8 cellular contexts compared by ENCODE assay signal in genomic region chr19:3275068-3275582, GRCh38. TPM values are rescaled to one million over a fixed set of nuclear protein-coding genes. Genes with fewer than 3 reads are reported as not detected.
DNase-seq lines count a peak whose midpoint lies in the region; ATAC-seq lines count a peak whose summit lies in the region.

No MANE protein-coding gene starts in this region.

- H3K9me3 Mint-ChIP-seq in activated T-helper 2 cell treated with anti-CD3 and anti-CD28 coated beads, Interferon-gamma antibody, Interleukin-2, Interleukin-4, amounts not matched to agents 10 μg/mL and 5 μg/mL and 100 μg/mL, durations not matched to agents 14 hours and 24 hours and 36 hours = peaks cover 6% of the 10 kb centered on the region

- H3K4me3 Mint-ChIP-seq in activated T-helper 2 cell treated with anti-CD3 and anti-CD28 coated beads, Interferon-gamma antibody, Interleukin-2, Interleukin-4, amounts not matched to agents 10 μg/mL and 5 μg/mL and 100 μg/mL, durations not matched to agents 14 hours and 24 hours and 36 hours (ENCODE audit: low read depth) = peak overlapping the region; percentile 79

- peak; percentile 30 for DNase-seq in activated CD8-positive, alpha-beta memory T cell treated with anti-CD3 and anti-CD28 coated beads, Interleukin-2, amount 50 U/mL, for 1 hour (ENCODE audit: extremely low read depth)
- DNase-seq in activated CD8-positive, alpha-beta memory T cell treated with anti-CD3 and anti-CD28 coated beads, Interleukin-2, amount 50 U/mL, for 48 hours = no peak
- DNase-seq in NCI-H146 treated with DMSO at 0.1 percent for 48 hours (lab: John Stamatoyannopoulos, UW; ENCODE audit: unreplicated experiment) (peak; percentile 24), iPS DF 4.7 (ENCODE audit: extremely low read depth, low spot score) (peak; percentile 49)
- DNase-seq in activated T-helper 2 cell treated with anti-CD3 and anti-CD28 coated beads, Interferon-gamma antibody, Interleukin-2, Interleukin-4, amounts not matched to agents 10 μg/mL and 5 μg/mL and 100 μg/mL, durations not matched to agents 14 hours and 24 hours and 36 hours (ENCODE audit: low spot score) = peak; percentile 11
- DNase-seq in stimulated activated CD8-positive, alpha-beta memory T cell treated with anti-CD3 and anti-CD28 coated beads, Interleukin-4, amount 100 ng/mL, for 24 hours (ENCODE audit: low read depth) = peak; percentile 24
- DNase-seq in NK-92 treated with Interleukin-12 subunit alpha and Interleukin-12 subunit beta, amount 100 ng/mL, for 24 hours (lab: John Stamatoyannopoulos, UW) = no peak

- peak overlapping the region; percentile 39 for H3K27ac Mint-ChIP-seq in activated T-helper 2 cell treated with anti-CD3 and anti-CD28 coated beads, Interferon-gamma antibody, Interleukin-2, Interleukin-4, amounts not matched to agents 10 μg/mL and 5 μg/mL and 100 μg/mL, durations not matched to agents 14 hours and 24 hours and 36 hours

- H3K36me3 Mint-ChIP-seq in activated T-helper 2 cell treated with anti-CD3 and anti-CD28 coated beads, Interferon-gamma antibody, Interleukin-2, Interleukin-4, amounts not matched to agents 10 μg/mL and 5 μg/mL and 100 μg/mL, durations not matched to agents 14 hours and 24 hours and 36 hours (ENCODE audit: low read depth) = no peaks in the 10 kb centered on the region

- H3K27me3 Mint-ChIP-seq in activated T-helper 2 cell treated with anti-CD3 and anti-CD28 coated beads, Interferon-gamma antibody, Interleukin-2, Interleukin-4, amounts not matched to agents 10 μg/mL and 5 μg/mL and 100 μg/mL, durations not matched to agents 14 hours and 24 hours and 36 hours (ENCODE audit: low read depth) = peaks cover 14% of the 10 kb centered on the region

- ATAC-seq in GM21786 (IDR thresholded peaks at IDR 0.05; ENCODE audit: unreplicated experiment) = no peak

- H3K4me1 Mint-ChIP-seq in activated T-helper 2 cell treated with anti-CD3 and anti-CD28 coated beads, Interferon-gamma antibody, Interleukin-2, Interleukin-4, amounts not matched to agents 10 μg/mL and 5 μg/mL and 100 μg/mL, durations not matched to agents 14 hours and 24 hours and 36 hours (ENCODE audit: low read depth) = peaks cover 8% of the 10 kb centered on the region

- intact Hi-C loops in activated T-helper 2 cell treated with anti-CD3 and anti-CD28 coated beads, Interferon-gamma antibody, Interleukin-2, Interleukin-4, amounts not matched to agents 10 μg/mL and 5 μg/mL and 100 μg/mL, durations not matched to agents 14 hours and 24 hours and 36 hours (cut with micrococcal nuclease) = no loop called here

RNA-seq across cellular contexts. Expression of gene CELF5, which starts 50.7 kb away (rescaled TPM):
- 0.16 and 0.18 TPM in 2 replicates for total RNA-seq in activated T-helper 2 cell treated with anti-CD3 and anti-CD28 coated beads, Interferon-gamma antibody, Interleukin-2, Interleukin-4, amounts not matched to agents 10 μg/mL and 5 μg/mL and 100 μg/mL, durations not matched to agents 14 hours and 24 hours and 36 hours

Comparison
In these comparisons a context has a peak if more than half of its experiments do, and no peak if none do; other contexts are left out.
1. DNase-seq: peak in activated CD8-positive, alpha-beta memory T cell treated with anti-CD3 and anti-CD28 coated beads, Interleukin-2, amount 50 U/mL, for 1 hour (single experiment), NCI-H146 treated with DMSO at 0.1 percent for 48 hours (single experiment), activated T-helper 2 cell treated with anti-CD3 and anti-CD28 coated beads, Interferon-gamma antibody, Interleukin-2, Interleukin-4, amounts not matched to agents 10 μg/mL and 5 μg/mL and 100 μg/mL, durations not matched to agents 14 hours and 24 hours and 36 hours (single experiment), iPS DF 4.7 (single experiment) and stimulated activated CD8-positive, alpha-beta memory T cell treated with anti-CD3 and anti-CD28 coated beads, Interleukin-4, amount 100 ng/mL, for 24 hours (single experiment); none in activated CD8-positive, alpha-beta memory T cell treated with anti-CD3 and anti-CD28 coated beads, Interleukin-2, amount 50 U/mL, for 48 hours (single experiment) and NK-92 treated with Interleukin-12 subunit alpha and Interleukin-12 subunit beta, amount 100 ng/mL, for 24 hours (single experiment).